In genomic region chr19:4909897-4910593, GRCh38 we compare ENCODE assay signal across 8 cellular contexts. TPM values are rescaled to one million over a fixed set of nuclear protein-coding genes. Genes with fewer than 3 reads are reported as not detected.
DNase-seq lines count a peak whose midpoint lies in the region; ATAC-seq, FAIRE-seq and TF ChIP-seq lines count a peak whose summit lies in the region.

No MANE protein-coding gene starts in this region.

- H3K4me1 ChIP-seq in astrocyte (ENCODE audit: insufficient read depth, low read length) = peaks cover 42% of the 10 kb centered on the region
- H3K4me1 ChIP-seq in hepatocyte (ENCODE audit: insufficient read depth) = peaks cover 18% of the 10 kb centered on the region
- H3K4me1 ChIP-seq in rectal smooth muscle tissue (ENCODE audit: control insufficient read depth, insufficient read depth, low read length) = no peaks in the 10 kb centered on the region
- peaks cover 4 to 23% of the 10 kb centered on the region in 2 donors for H3K4me1 ChIP-seq in uterus

- H3K4me2 ChIP-seq in astrocyte (ENCODE audit: low read length) (peak overlapping the region; percentile 92), hepatocyte (peak overlapping the region; percentile 99)

- H4K20me1 ChIP-seq in astrocyte (ENCODE audit: insufficient read depth, low read length) (peaks cover 7% of the 10 kb centered on the region), hepatocyte (ENCODE audit: insufficient read depth, poor library complexity, severe bottlenecking) (no peaks in the 10 kb centered on the region)

- TF ChIP-seq CTCF in GM12875 (IDR thresholded peaks at IDR 0.05; ENCODE audit: borderline replicate concordance, insufficient read depth, low read depth, low read length) (no peak), astrocyte (IDR thresholded peaks at IDR 0.05; ENCODE audit: insufficient read depth, low read depth, low read length) (no peak), hepatocyte (IDR thresholded peaks at IDR 0.05; ENCODE audit: poor library complexity) (no peak), uterus (IDR thresholded peaks at IDR 0.05) (no peak)

- H2AFZ ChIP-seq in astrocyte (ENCODE audit: low read depth, low read length) (peak overlapping the region; percentile 59), hepatocyte (peak overlapping the region; percentile 63)

- ATAC-seq in HG02943 (IDR thresholded peaks at IDR 0.05; ENCODE audit: low read depth, unreplicated experiment) = peak; percentile 57

- H3K9me3 ChIP-seq in astrocyte (ENCODE audit: insufficient read depth, low read depth, low read length) = no peaks in the 10 kb centered on the region
- no peaks in the 10 kb centered on the region for H3K9me3 ChIP-seq in hepatocyte (ENCODE audit: low read depth)
- H3K9me3 ChIP-seq in uterus = no peaks in the 10 kb centered on the region

- DNase-seq in NCI-H2081 (lab: John Stamatoyannopoulos, UW) = peak; percentile 93 to 95
- peak; percentile 91 for DNase-seq in T-helper 9 cell
- DNase-seq in astrocyte (ENCODE audit: low read depth) = peak; percentile 70
- peak; percentile 96 for DNase-seq in hepatocyte (ENCODE audit: low spot score)
- peak; percentile 86 for DNase-seq in uterus

- H3K79me2 ChIP-seq in astrocyte (ENCODE audit: insufficient read depth, low read length) (peaks cover 35% of the 10 kb centered on the region), hepatocyte (peaks cover 21% of the 10 kb centered on the region)

- H3K27ac Mint-ChIP-seq in astrocyte (ENCODE audit: unreplicated experiment) = peak overlapping the region; percentile 62

- H3K27ac ChIP-seq in astrocyte (ENCODE audit: low read depth, low read length) = peak overlapping the region; percentile 95
- H3K27ac ChIP-seq in hepatocyte = no peak overlapping the region
- H3K27ac ChIP-seq in rectal smooth muscle tissue (ENCODE audit: low read depth, low read length) = no peak overlapping the region
- no peak overlapping the region for H3K27ac ChIP-seq in uterus

- no peak for FAIRE-seq in astrocyte (lab: Jason Lieb, UNC)

- H3K9me2 ChIP-seq in hepatocyte (replicated peaks; ENCODE audit: insufficient read depth) = no peaks in the 10 kb centered on the region

- H3K36me3 ChIP-seq in astrocyte (ENCODE audit: insufficient read depth, low read length) (peaks cover 4% of the 10 kb centered on the region), hepatocyte (replicated peaks; ENCODE audit: insufficient read depth, low read depth) (no peaks in the 10 kb centered on the region), rectal smooth muscle tissue (ENCODE audit: control insufficient read depth, insufficient read depth, low read length) (no peaks in the 10 kb centered on the region), uterus (no peaks in the 10 kb centered on the region)

- H3K9me3 Mint-ChIP-seq in astrocyte (ENCODE audit: unreplicated experiment) = no peaks in the 10 kb centered on the region

- peaks cover 13% of the 10 kb centered on the region for H3K27me3 Mint-ChIP-seq in astrocyte (ENCODE audit: low read depth, unreplicated experiment)

- H3K9ac ChIP-seq in astrocyte (ENCODE audit: low read length) = peak overlapping the region; percentile 92
- H3K9ac ChIP-seq in rectal smooth muscle tissue (ENCODE audit: low read length) = no peak overlapping the region

- peaks cover 5% of the 10 kb centered on the region for H3K36me3 Mint-ChIP-seq in astrocyte (ENCODE audit: low read depth, unreplicated experiment)

- peak overlapping the region; percentile 89 for H3K4me3 ChIP-seq in GM12875 (ENCODE audit: low read depth, low read length)
- peak overlapping the region; percentile 69 for H3K4me3 ChIP-seq in astrocyte (ENCODE audit: insufficient read depth, low read depth, low read length)
- peak overlapping the region; percentile 76 for H3K4me3 ChIP-seq in hepatocyte
- H3K4me3 ChIP-seq in rectal smooth muscle tissue (ENCODE audit: low read length) = peak overlapping the region; percentile 68
- peak overlapping the region; percentile 19 to 69 for H3K4me3 ChIP-seq in uterus

- peaks cover 25% of the 10 kb centered on the region for H3K4me1 Mint-ChIP-seq in astrocyte (ENCODE audit: low read depth, unreplicated experiment)

- under 1% methylated on average over 27 of the region's 85 CpGs for WGBS in hepatocyte (ENCODE audit: low lambda C conversion rate, missing lambda C conversion rate)

- H3K27me3 ChIP-seq in astrocyte (ENCODE audit: insufficient read depth, low read length) = peaks cover 2% of the 10 kb centered on the region
- no peaks in the 10 kb centered on the region for H3K27me3 ChIP-seq in hepatocyte
- H3K27me3 ChIP-seq in rectal smooth muscle tissue (ENCODE audit: control insufficient read depth, insufficient read depth, low read length) = no peaks in the 10 kb centered on the region
- peaks cover 0 to 4% of the 10 kb centered on the region in 2 donors for H3K27me3 ChIP-seq in uterus

- TF ChIP-seq POLR2A in uterus (IDR thresholded peaks at IDR 0.05) = no peak

- peak overlapping the region; percentile 86 for H3K4me3 Mint-ChIP-seq in astrocyte (ENCODE audit: unreplicated experiment)

- intact Hi-C loops in uterus (cut with DNase I; ENCODE audit: low total_unique reads) = loop anchor here (2.0 kb wide), 1 partner anchor 39 kb away; no protein-coding TSS in a partner anchor

RNA-seq across cellular contexts. Expression of gene UHRF1, which starts 0.7 kb away (rescaled TPM):
- total RNA-seq in astrocyte (11.8 and 16.2 TPM in 2 replicates), hepatocyte (5.1 and 9.9 TPM in 2 replicates), uterus (10 to 100 TPM in 1 of 4 donors, under 1 TPM in 2, not detected in 1; 0.46 to 21.8 (median 0.77) TPM)
- 11.5 and 13.6 TPM in 2 replicates for polyA plus RNA-seq in hepatocyte

RNA-seq across cellular contexts. Expression of gene ARRDC5, which starts 7.3 kb away (rescaled TPM):
- total RNA-seq in astrocyte (not detected in 2 replicates), hepatocyte (not detected in 2 replicates), uterus (under 1 TPM in 2 of 4 donors, not detected in 2; 0.26 to 0.70 TPM)
- 0.12 TPM in 1 of 2 replicates, not detected in the other for polyA plus RNA-seq in hepatocyte

RNA-seq across cellular contexts. Expression of gene PLIN3, which starts 42.6 kb away (rescaled TPM):
- total RNA-seq in astrocyte = 148 and 157 TPM in 2 replicates
- 97.8 and 108 TPM in 2 replicates for total RNA-seq in hepatocyte
- 118 and 121 TPM in 2 replicates for polyA plus RNA-seq in hepatocyte
- total RNA-seq in uterus = 10 to 100 TPM; 18.7 to 60.8 (median 27.9) TPM

RNA-seq across cellular contexts. Expression of gene KDM4B, which starts 58.9 kb away (rescaled TPM):
- total RNA-seq in astrocyte (55.2 and 61.4 TPM in 2 replicates), hepatocyte (18.4 and 22.2 TPM in 2 replicates), uterus (10 to 100 TPM; 18.4 to 94.7 (median 25.6) TPM)
- 29.6 and 34.0 TPM in 2 replicates for polyA plus RNA-seq in hepatocyte
